ENCODE assay signal across 24 cellular contexts in genomic region chr1:202266061-202266765, GRCh38.
A peak's percentile ranks its signal among the peaks of the same experiment; 100 is the strongest.
DNase-seq lines count a peak whose midpoint lies in the region; ATAC-seq and TF ChIP-seq lines count a peak whose summit lies in the region.
"Had no signal": no experiment of that assay in that cellular context is flagged by ENCODE, and none has a peak within 500 bp of the region (broad histone marks: within the 10 kb centered on the region; RNA-seq: fewer than 3 reads in every experiment).

No MANE protein-coding gene starts in this region.

- no peaks in the 10 kb centered on the region for H3K9me1 ChIP-seq in IMR-90 (ENCODE audit: insufficient read depth, low read length)

- H3K4ac ChIP-seq in H9 (ENCODE audit: low read depth, low read length) (no peak overlapping the region), IMR-90 (ENCODE audit: low read depth, low read length) (no peak overlapping the region)

- H3K36me3 Mint-ChIP-seq in H9 (ENCODE audit: insufficient read depth in 1 of 3, low read depth in 3 of 3), result no peaks in the 10 kb centered on the region
- H3K36me3 Mint-ChIP-seq: CD4-positive, alpha-beta memory T cell had no signal

- H3K36me3 ChIP-seq in IMR-90 (ENCODE audit: control insufficient read depth, insufficient read depth, low read length), result no peaks in the 10 kb centered on the region
- H3K36me3 ChIP-seq in spleen, result no peaks in the 10 kb centered on the region
- no peaks in the 10 kb centered on the region for H3K36me3 ChIP-seq in heart right ventricle

- TF ChIP-seq RAD21 in IMR-90 (IDR thresholded peaks at IDR 0.05; ENCODE audit: low read length), result no peak

- TF ChIP-seq POLR2A in IMR-90 (IDR thresholded peaks at IDR 0.05; ENCODE audit: low read depth, low read length) (no peak), spleen (IDR thresholded peaks at IDR 0.05) (no peak)

- no peak overlapping the region for H3K4me3 ChIP-seq in IMR-90 (ENCODE audit: insufficient read depth, low read depth, low read length)
- no peak overlapping the region for H3K4me3 ChIP-seq in spleen
- H3K4me3 ChIP-seq in heart right ventricle, result no peak overlapping the region
- H3K4me3 ChIP-seq: GM12878 had no signal

- intact Hi-C loops in IMR-90 (cut with micrococcal nuclease), result no loop called here
- intact Hi-C loops in spleen (cut with DNase I; ENCODE audit: low total_unique reads), result loop anchor here (10.0 kb wide), 1 partner anchor 49 kb away; no protein-coding TSS in a partner anchor
- intact Hi-C loops in heart right ventricle (cut with DNase I), result no loop called here

- no peaks in the 10 kb centered on the region for H3K79me1 ChIP-seq in H9 (ENCODE audit: insufficient read depth, low read depth, low read length, poor library complexity, severe bottlenecking)
- no peaks in the 10 kb centered on the region for H3K79me1 ChIP-seq in IMR-90 (ENCODE audit: low read depth in 1 of 2, low read length in 2 of 2)

- H3K4me2 ChIP-seq in H9 (ENCODE audit: insufficient read depth, insufficient read length, low read length) (no peak overlapping the region), IMR-90 (ENCODE audit: low read depth, low read length) (no peak overlapping the region)

- H3K56ac ChIP-seq in H9 (ENCODE audit: insufficient read length, low read depth, low read length) (no peak overlapping the region), IMR-90 (ENCODE audit: extremely low read depth, insufficient read depth, low read length) (no peak overlapping the region)

- H2BK5ac ChIP-seq in H9 (ENCODE audit: insufficient read length, low read length) (no peak overlapping the region), IMR-90 (ENCODE audit: low read depth, low read length, poor library complexity, severe bottlenecking) (no peak overlapping the region)

- peak; percentile 17 for DNase-seq in H9
- DNase-seq in IMR-90, result no peak
- DNase-seq in mesenteric fat pad (ENCODE audit: low spot score), result peak; percentile 59
- DNase-seq in spleen, result peak; percentile 25
- DNase-seq in COR-L47 (lab: John Stamatoyannopoulos, UW), result no peak
- no peak for DNase-seq in hypothalamus (lab: John Stamatoyannopoulos, UW)
- DNase-seq in heart right ventricle, result no peak
- DNase-seq: C1 segment of cervical spinal cord; Caco-2; CD4-positive, alpha-beta memory T cell; EL; GDM1; NCI-H1048; NCI-H1417 treated with DMSO at 0.1 percent for 48 hours; NCI-H1694 treated with DMSO at 0.1 percent for 48 hours; NCI-H2081; NCI-H2227 treated with DMSO at 0.1 percent for 48 hours; NCI-H69; SHP77 treated with DMSO at 0.1 percent for 48 hours had no signal

- H3K9me3 ChIP-seq in H9 (ENCODE audit: control insufficient read depth, low read depth, low read length), result no peaks in the 10 kb centered on the region
- H3K9me3 ChIP-seq in IMR-90 (ENCODE audit: control insufficient read depth, insufficient read depth, low read length), result 0 out of 2 replicates have a peak, but pooled peaks cover 2% of the 10 kb centered on the region
- H3K9me3 ChIP-seq in spleen, result peaks cover 0 to 2% (median 0%) of the 10 kb centered on the region in 8 donors
- peaks cover 0 to 9% (median 0%) of the 10 kb centered on the region in 11 donors for H3K9me3 ChIP-seq in heart right ventricle
- H3K9me3 ChIP-seq: Caco-2 had no signal

- H4K91ac ChIP-seq in H9 (ENCODE audit: insufficient read length, low read depth, low read length), result no peak overlapping the region
- no peak overlapping the region for H4K91ac ChIP-seq in IMR-90 (ENCODE audit: insufficient read depth, low read depth, low read length)

- H3T11ph ChIP-seq in H9 (ENCODE audit: low read length), result no peak overlapping the region

- H3K79me2 ChIP-seq in H9 (ENCODE audit: insufficient read depth, low read length), result no peaks in the 10 kb centered on the region

- no peaks in the 10 kb centered on the region for H3K23me2 ChIP-seq in H9 (ENCODE audit: insufficient read length, low read depth, low read length, poor library complexity, severe bottlenecking)

- peaks cover 0 to 6% of the 10 kb centered on the region in 2 experiments; a peak in 4 of 5 replicates for H3K9me3 Mint-ChIP-seq in H9

- H3K18ac ChIP-seq in H9 (ENCODE audit: insufficient read length, low read depth, low read length), result no peak overlapping the region
- no peak overlapping the region for H3K18ac ChIP-seq in IMR-90 (ENCODE audit: low read depth, low read length)

- POLR2A ChIA-PET in IMR-90 (lab: Charles Lee; ENCODE audit: unreplicated experiment), result no interaction called here

- H2AK9ac ChIP-seq in IMR-90 (replicated peaks; ENCODE audit: low read depth, low read length, poor library complexity), result no peak overlapping the region

- no peak for ATAC-seq in IMR-90 (ENCODE audit: low read depth)
- no peak for ATAC-seq in heart right ventricle
- ATAC-seq: GM12878, HCT116, Panc1 had no signal

- TF ChIP-seq CTCF in H9 (conservative IDR thresholded peaks at IDR 0.05), result no peak
- TF ChIP-seq CTCF in IMR-90 (conservative IDR thresholded peaks at IDR 0.05; ENCODE audit: low read depth, low read length), result no peak
- TF ChIP-seq CTCF in spleen (IDR thresholded peaks at IDR 0.05 in 8 of 11, conservative IDR thresholded peaks at IDR 0.05 in 3 of 11), result no peak
- no peak for TF ChIP-seq CTCF in heart right ventricle (IDR thresholded peaks at IDR 0.05)

- WGBS in H9 (ENCODE audit: extremely low coverage, insufficient read length, low lambda C conversion rate), result no CpG with 5 or more reads among the region's 9 CpGs
- 76% methylated on average over 2 of the region's 9 CpGs; no CpG with 5 or more reads in 1 of the 2 experiments for WGBS in IMR-90 (ENCODE audit: extremely low coverage in 2 of 2, insufficient read length in 1 of 2), 2 experiments
- 90 to 92% (median 90%) methylated on average over 9 of the region's 9 CpGs for WGBS in spleen, 5 donors
- WGBS in heart right ventricle, 2 donors, result 88 to 94% methylated on average over 9 of the region's 9 CpGs

- dilution Hi-C loops in IMR-90 (cut with HindIII; ENCODE audit: low sequenced_read_pairs, unreplicated experiment), result no loop called here

- no peak overlapping the region for H3K4me3 Mint-ChIP-seq in H9
- H3K4me3 Mint-ChIP-seq: CD4-positive, alpha-beta memory T cell had no signal

- H3K27ac Mint-ChIP-seq in H9, result no peak overlapping the region
- H3K27ac Mint-ChIP-seq: CD4-positive, alpha-beta memory T cell had no signal

- H3K27me3 ChIP-seq in H9 (ENCODE audit: insufficient read depth, low read length) (no peaks in the 10 kb centered on the region), IMR-90 (ENCODE audit: control insufficient read depth, insufficient read depth, low read length) (peaks cover 73% of the 10 kb centered on the region), spleen (replicated peaks in 1 of 7) (peaks cover 0 to 34% (median 0%) of the 10 kb centered on the region in 7 donors), heart right ventricle (peaks cover 0 to 51% (median 34%) of the 10 kb centered on the region in 7 donors)

- BruUV-seq in IMR-90 (replicated peaks; lab: Mats Ljungman, UMichigan), result no TSS peak

- H3K23ac ChIP-seq in H9 (ENCODE audit: insufficient read length, low read depth, low read length) (no peak overlapping the region), IMR-90 (ENCODE audit: low read depth, low read length) (no peak overlapping the region)

- CTCF ChIA-PET in IMR-90 (lab: Yijun Ruan, JAX), result no interaction called here

- no peak overlapping the region for H3K27ac ChIP-seq in H9 (ENCODE audit: insufficient read length, low read depth, low read length)
- no peak overlapping the region for H3K27ac ChIP-seq in IMR-90 (ENCODE audit: insufficient read depth, low read length)
- no peak overlapping the region for H3K27ac ChIP-seq in spleen
- no peak overlapping the region for H3K27ac ChIP-seq in heart right ventricle
- H3K27ac ChIP-seq: HL-60, RWPE1 had no signal

- no peak overlapping the region for H2AK5ac ChIP-seq in H9 (ENCODE audit: insufficient read length, low read length)
- H2AK5ac ChIP-seq in IMR-90 (ENCODE audit: low read depth, low read length), result no peak overlapping the region

- H4K8ac ChIP-seq in H9 (replicated peaks; ENCODE audit: insufficient read length, low read depth, low read length), result no peak overlapping the region
- H4K8ac ChIP-seq in IMR-90 (ENCODE audit: low read depth in 2 of 2, low read length in 2 of 2), result no peak overlapping the region

- in situ Hi-C loops in IMR-90 (cut with MboI; ENCODE audit: low sequenced_read_pairs), result no loop called here

- no peak overlapping the region for H2AFZ ChIP-seq in H9 (ENCODE audit: low read length)
- no peak overlapping the region for H2AFZ ChIP-seq in IMR-90 (replicated peaks; ENCODE audit: low read length, poor library complexity)

- H3K4me1 ChIP-seq in H9 (ENCODE audit: insufficient read depth, low read length), result no peaks in the 10 kb centered on the region; the same call in 1 of the 2 replicates
- H3K4me1 ChIP-seq in IMR-90 (ENCODE audit: control insufficient read depth, insufficient read depth, low read length), result no peaks in the 10 kb centered on the region
- no peaks in the 10 kb centered on the region for H3K4me1 ChIP-seq in spleen
- no peaks in the 10 kb centered on the region for H3K4me1 ChIP-seq in heart right ventricle
- H3K4me1 ChIP-seq: Caco-2 had no signal

- H4K5ac ChIP-seq in H9 (ENCODE audit: insufficient read length, low read depth, low read length), result no peak overlapping the region
- no peak overlapping the region for H4K5ac ChIP-seq in IMR-90 (ENCODE audit: low read depth, low read length)

- H3K14ac ChIP-seq in H9 (ENCODE audit: insufficient read depth, low read length) (no peak overlapping the region), IMR-90 (replicated peaks; ENCODE audit: low read depth, low read length) (no peak overlapping the region)

- H3K9ac ChIP-seq in H9 (ENCODE audit: extremely low read depth, insufficient read length, low read length) (no peak overlapping the region), IMR-90 (ENCODE audit: low read depth, low read length) (no peak overlapping the region)

- peaks cover 15 to 17% of the 10 kb centered on the region in 2 experiments for H3K4me1 Mint-ChIP-seq in H9
- H3K4me1 Mint-ChIP-seq: CD4-positive, alpha-beta memory T cell had no signal

- no peak overlapping the region for H2BK15ac ChIP-seq in H9 (ENCODE audit: low read depth, low read length)
- peak overlapping the region; percentile 36; the same call in 1 of the 3 replicates for H2BK15ac ChIP-seq in IMR-90 (ENCODE audit: low read depth, low read length)

- peaks cover 17% of the 10 kb centered on the region for H3K27me3 Mint-ChIP-seq in H9 (ENCODE audit: low read depth)

- H4K20me1 ChIP-seq in H9 (ENCODE audit: control insufficient read depth, insufficient read depth, insufficient read length) (no peaks in the 10 kb centered on the region), IMR-90 (ENCODE audit: insufficient read depth, low read length) (no peaks in the 10 kb centered on the region)

- H2BK12ac ChIP-seq in H9 (ENCODE audit: insufficient read length, low read depth, low read length), result no peak overlapping the region

- no peak overlapping the region for H2BK20ac ChIP-seq in H9 (ENCODE audit: low read depth, low read length, poor library complexity, severe bottlenecking)
- H2BK20ac ChIP-seq in IMR-90 (ENCODE audit: low read depth, low read length), result no peak overlapping the region

- H2BK120ac ChIP-seq in H9 (ENCODE audit: low read depth, low read length, poor library complexity, severe bottlenecking), result no peak overlapping the region
- H2BK120ac ChIP-seq in IMR-90 (ENCODE audit: low read depth, low read length), result no peak overlapping the region

Comparison
In these comparisons a context has a peak if more than half of its experiments do, and no peak if none do; other contexts are left out.
1. DNase-seq: peak in H9 (single experiment), mesenteric fat pad (single experiment) and spleen (single experiment); none in IMR-90 (single experiment), COR-L47 (single experiment), hypothalamus (0 of 51) and heart right ventricle (0 of 2).